Comparison of ENCODE assay signal across 14 cellular contexts in the genomic region with DNA sequence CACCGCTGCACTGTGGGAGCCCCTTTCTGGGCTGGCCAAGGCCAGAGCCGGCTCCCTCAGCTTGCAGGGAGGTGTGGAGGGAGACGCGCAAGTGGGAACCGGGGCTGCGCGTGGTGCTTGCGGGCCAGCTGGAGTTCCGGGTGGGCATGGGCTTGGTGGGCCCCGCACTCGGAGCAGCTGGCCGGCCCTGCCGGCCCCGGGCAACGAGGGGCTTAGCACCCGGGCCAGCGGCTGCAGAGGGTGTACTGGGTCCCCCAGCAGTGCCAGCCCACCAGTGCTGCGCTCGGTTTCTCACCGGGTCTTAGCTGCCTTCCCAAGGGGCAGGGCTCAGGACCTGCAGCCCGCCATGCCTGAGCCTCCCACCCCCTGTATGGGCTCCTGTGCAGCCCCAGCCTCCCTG. TPM values are rescaled to one million over a fixed set of nuclear protein-coding genes. Genes with fewer than 3 reads are reported as not detected.
A peak's percentile ranks its signal among the peaks of the same experiment; 100 is the strongest.
DNase-seq lines count a peak whose midpoint lies in the region; ATAC-seq and TF ChIP-seq lines count a peak whose summit lies in the region.
"Not testable (repeated sequence)": the region's sequence is repeated elsewhere in the genome, so short reads cannot be mapped to it uniquely, and the experiment has no call there.
"Had no signal": no experiment of that assay in that cellular context is flagged by ENCODE, and none has a peak within 500 bp of the region (broad histone marks: within the 10 kb centered on the region; RNA-seq: fewer than 3 reads in every experiment).

No MANE protein-coding gene starts in this region.

- not testable (repeated sequence) for H4K12ac ChIP-seq in trophoblast cell (ENCODE audit: low read depth, low read length)

- not testable (repeated sequence) for H3K27me3 ChIP-seq in Caco-2 (replicated peaks; ENCODE audit: control insufficient read depth, insufficient read depth, low read length); HCT116 (ENCODE audit: insufficient read depth, low read length); PC-9 (ENCODE audit: insufficient read depth, low read depth); breast epithelium; mesenchymal stem cell (ENCODE audit: control insufficient read depth in 1 of 2, insufficient read depth in 1 of 2, low read length in 2 of 2); trophoblast cell (ENCODE audit: insufficient read depth, low read length)

- not testable (repeated sequence) for ATAC-seq in HCT116

- H3K23ac ChIP-seq in mesenchymal stem cell (ENCODE audit: low read length in 2 of 2); trophoblast cell (ENCODE audit: low read length): not testable (repeated sequence)

- H2AK5ac ChIP-seq in mesenchymal stem cell (ENCODE audit: low read length, severe bottlenecking); trophoblast cell (ENCODE audit: low read length): not testable (repeated sequence)

- peaks cover 39% of the 10 kb centered on the region for H3K79me2 ChIP-seq in HCT116 (ENCODE audit: insufficient read depth, low read length)
- H3K79me2 ChIP-seq in PC-9 (ENCODE audit: low read depth); trophoblast cell (ENCODE audit: control insufficient read depth, insufficient read depth, low read length, poor library complexity): not testable (repeated sequence)

- H3K4me1 Mint-ChIP-seq in Caco-2 (ENCODE audit: low read depth, unreplicated experiment) = peaks cover 22% of the 10 kb centered on the region
- peaks cover 29% of the 10 kb centered on the region for H3K4me1 Mint-ChIP-seq in Calu3 (ENCODE audit: low read depth, unreplicated experiment)

- TF ChIP-seq POLR2A in HCT116 (IDR thresholded peaks at IDR 0.05; ENCODE audit: borderline replicate concordance, extremely low read depth, insufficient read depth, insufficient read length); breast epithelium (IDR thresholded peaks at IDR 0.05): not testable (repeated sequence)

- not testable (repeated sequence) for H3K4ac ChIP-seq in mesenchymal stem cell (ENCODE audit: low read depth in 1 of 2, low read length in 2 of 2); trophoblast cell (ENCODE audit: low read depth, low read length)

- H3K27ac ChIP-seq in HCT116 (ENCODE audit: low read depth, low read length) (peak overlapping the region; percentile 51; the same call in 1 of the 2 replicates), PC-9 (peak overlapping the region; percentile 73), breast epithelium (peak overlapping the region; percentile 58 to 69)
- H3K27ac ChIP-seq in mesenchymal stem cell (ENCODE audit: low read length, poor library complexity, severe bottlenecking); trophoblast cell (ENCODE audit: low read depth, low read length): not testable (repeated sequence)

- H3K36me3 Mint-ChIP-seq in Caco-2 (ENCODE audit: insufficient read depth, unreplicated experiment) (peaks cover 12% of the 10 kb centered on the region), Calu3 (ENCODE audit: insufficient read depth, unreplicated experiment) (peaks cover 28% of the 10 kb centered on the region)

- H2BK5ac ChIP-seq in mesenchymal stem cell (ENCODE audit: low read depth, low read length, poor library complexity, severe bottlenecking) = not testable (repeated sequence)
- H2BK5ac ChIP-seq in trophoblast cell (ENCODE audit: low read depth, low read length, poor library complexity) = peak overlapping the region; percentile 26

- not testable (repeated sequence) for H3K9me3 Mint-ChIP-seq in Caco-2 (ENCODE audit: unreplicated experiment); Calu3 (ENCODE audit: low read depth, unreplicated experiment)

- not testable (repeated sequence) for H4K20me1 ChIP-seq in HCT116 (ENCODE audit: insufficient read depth); PC-9 (ENCODE audit: insufficient read depth)

- not testable (repeated sequence) for H3K4me3 Mint-ChIP-seq in Caco-2 (ENCODE audit: unreplicated experiment)
- H3K4me3 Mint-ChIP-seq in Calu3 (ENCODE audit: low read depth, unreplicated experiment) = peak overlapping the region; percentile 47

- H3K36me3 ChIP-seq in Caco-2 (ENCODE audit: control insufficient read depth, insufficient read depth, low read length); HCT116 (ENCODE audit: control insufficient read depth in 1 of 2, insufficient read depth in 2 of 2, low read length in 2 of 2); PC-9 (ENCODE audit: low read depth); breast epithelium; mesenchymal stem cell (ENCODE audit: control insufficient read depth in 1 of 2, insufficient read depth in 2 of 2, low read depth in 1 of 2, low read length in 2 of 2); trophoblast cell (ENCODE audit: control insufficient read depth in 1 of 2, insufficient read depth in 2 of 2, low read length in 2 of 2): not testable (repeated sequence)

- DNase-seq in Caco-2; Calu3; HCT116 (ENCODE audit: low read depth, low spot score); PC-9; breast epithelium (ENCODE audit: low spot score in 2 of 2); mesenchymal stem cell; trophoblast cell: not testable (repeated sequence)
- peak; percentile 29 for DNase-seq in ureter (ENCODE audit: low spot score)

- H4K8ac ChIP-seq in mesenchymal stem cell (ENCODE audit: low read length); trophoblast cell (ENCODE audit: low read depth, low read length): not testable (repeated sequence)

- H4K91ac ChIP-seq in mesenchymal stem cell (ENCODE audit: low read length) = peak overlapping the region; percentile 39
- H4K91ac ChIP-seq in trophoblast cell (ENCODE audit: low read depth, low read length) = peak overlapping the region; percentile 22

- peaks cover 31% of the 10 kb centered on the region for H3K4me1 ChIP-seq in Caco-2
- H3K4me1 ChIP-seq in HCT116 (ENCODE audit: control insufficient read depth in 1 of 2, insufficient read depth in 2 of 2, low read length in 2 of 2) = peaks cover 2 to 27% of the 10 kb centered on the region in 2 experiments; a peak in 3 of 4 replicates
- peaks cover 27% of the 10 kb centered on the region for H3K4me1 ChIP-seq in PC-9 (replicated peaks; ENCODE audit: insufficient read depth)
- not testable (repeated sequence) for H3K4me1 ChIP-seq in breast epithelium; mesenchymal stem cell (ENCODE audit: control insufficient read depth, insufficient read depth, low read depth, low read length); trophoblast cell (ENCODE audit: control insufficient read depth in 1 of 2, insufficient read depth in 2 of 2, low read length in 2 of 2)

- TF ChIP-seq CTCF in Caco-2 (IDR thresholded peaks at IDR 0.05; ENCODE audit: insufficient read depth in 1 of 2, low read depth in 1 of 2, low read length in 1 of 2, severe bottlenecking in 1 of 2, unreplicated experiment in 1 of 2); Calu3 (IDR thresholded peaks at IDR 0.05; ENCODE audit: unreplicated experiment); HCT116 (IDR thresholded peaks at IDR 0.05 in 2 of 3, conservative IDR thresholded peaks at IDR 0.05 in 1 of 3; ENCODE audit: borderline replicate concordance in 1 of 3, insufficient read depth in 1 of 3, low read depth in 2 of 3, low read length in 2 of 3); PC-9 (conservative IDR thresholded peaks at IDR 0.05); breast epithelium (IDR thresholded peaks at IDR 0.05): not testable (repeated sequence)

- H3K27me3 Mint-ChIP-seq in Caco-2 (ENCODE audit: insufficient read depth, unreplicated experiment); Calu3 (ENCODE audit: unreplicated experiment): not testable (repeated sequence)

- not testable (repeated sequence) for H3K79me1 ChIP-seq in mesenchymal stem cell (replicated peaks; ENCODE audit: low read length, poor library complexity, severe bottlenecking); trophoblast cell (ENCODE audit: low read length)

- WGBS in mesenchymal stem cell = 96% methylated on average over 21 of the region's 21 CpGs
- WGBS in trophoblast cell (ENCODE audit: extremely low coverage, insufficient coverage, insufficient read length) = no CpG with 5 or more reads among the region's 21 CpGs

- not testable (repeated sequence) for H2BK120ac ChIP-seq in mesenchymal stem cell (ENCODE audit: low read depth, low read length); trophoblast cell (ENCODE audit: insufficient read depth, low read length, poor library complexity)

- RAD21 ChIA-PET in HCT116 (lab: Charles Lee; ENCODE audit: low non-redundant PET in 1 of 2, low total read pairs in 2 of 2, uncharacterized antibody in 2 of 2, unreplicated experiment in 2 of 2) = not testable (repeated sequence)

- H3K4me2 ChIP-seq in HCT116 (ENCODE audit: low read length) = peak overlapping the region; percentile 48
- peak overlapping the region; percentile 67 for H3K4me2 ChIP-seq in PC-9
- H3K4me2 ChIP-seq in mesenchymal stem cell (ENCODE audit: low read length, poor library complexity, severe bottlenecking); trophoblast cell (ENCODE audit: low read length): not testable (repeated sequence)

- H3F3A ChIP-seq in PC-9 (ENCODE audit: insufficient read depth, low read depth) = peaks cover 26% of the 10 kb centered on the region; the same call in 1 of the 2 replicates

- H3K14ac ChIP-seq in mesenchymal stem cell (ENCODE audit: low read length in 2 of 2); trophoblast cell (ENCODE audit: low read length): not testable (repeated sequence)

- H3K9ac ChIP-seq in HCT116 (ENCODE audit: low read length); mesenchymal stem cell (ENCODE audit: low read length); trophoblast cell (ENCODE audit: low read length): not testable (repeated sequence)

- H3K18ac ChIP-seq in mesenchymal stem cell (ENCODE audit: low read depth in 1 of 2, low read length in 2 of 2); trophoblast cell (ENCODE audit: low read length): not testable (repeated sequence)

- H2BK15ac ChIP-seq in mesenchymal stem cell (ENCODE audit: low read depth, poor library complexity, severe bottlenecking) = not testable (repeated sequence)

- peak overlapping the region; percentile 71 for H3K27ac Mint-ChIP-seq in Caco-2 (ENCODE audit: unreplicated experiment)
- H3K27ac Mint-ChIP-seq in Calu3 (ENCODE audit: unreplicated experiment) = peak overlapping the region; percentile 55

- intact Hi-C loops in Caco-2 (cut with micrococcal nuclease; ENCODE audit: unreplicated experiment); Calu3 (cut with micrococcal nuclease; ENCODE audit: unreplicated experiment); HCT116 (cut with micrococcal nuclease); PC-9 (cut with micrococcal nuclease; ENCODE audit: unreplicated experiment); breast epithelium (cut with DNase I; ENCODE audit: low total_unique reads): not testable (repeated sequence)

- not testable (repeated sequence) for H3K9me2 ChIP-seq in HCT116 (ENCODE audit: insufficient read depth); PC-9 (ENCODE audit: insufficient read depth)

- POLR2A ChIA-PET in Caco-2 (lab: Charles Lee) (interaction anchor here (0.6 kb wide), 1 partner anchor 123 kb away, joined by 3 read pairs; no protein-coding TSS in a partner anchor), PC-9 (lab: Charles Lee; ENCODE audit: unreplicated experiment) (interaction anchor here (0.6 kb wide), 1 partner anchor 66 kb away, joined by 4 read pairs; no protein-coding TSS in a partner anchor)
- POLR2A ChIA-PET in HCT116 (lab: Charles Lee) = not testable (repeated sequence)

- H3K4me3 ChIP-seq in Caco-2 (ENCODE audit: low read depth, low read length); breast epithelium; mesenchymal stem cell (ENCODE audit: insufficient read depth in 1 of 2, low read depth in 1 of 2, low read length in 2 of 2); trophoblast cell (ENCODE audit: low read depth, low read length): not testable (repeated sequence)
- H3K4me3 ChIP-seq in HCT116 (replicated peaks in 1 of 2; ENCODE audit: low read depth in 1 of 2, low read length in 2 of 2) (0 out of 4 replicates have a peak overlapping the region, but pooled peaks of 1 of the 2 experiments have one; percentile 18), PC-9 (peak overlapping the region; percentile 31; the same call in 1 of the 2 replicates)

- CTCF ChIA-PET in Caco-2 (lab: Charles Lee) = interaction anchor here (0.6 kb wide), 1 partner anchor 169 kb away, joined by 5 read pairs; no protein-coding TSS in a partner anchor
- CTCF ChIA-PET in Calu3 (lab: Charles Lee); HCT116 (lab: Charles Lee); PC-9 (lab: Charles Lee): not testable (repeated sequence)

- not testable (repeated sequence) for H2BK12ac ChIP-seq in mesenchymal stem cell (ENCODE audit: low read length in 2 of 2); trophoblast cell (ENCODE audit: low read length)

- H2AFZ ChIP-seq in HCT116 (ENCODE audit: low read depth, low read length, poor library complexity, severe bottlenecking); PC-9; mesenchymal stem cell (ENCODE audit: low read depth, low read length); trophoblast cell (ENCODE audit: insufficient read depth, low read length, poor library complexity): not testable (repeated sequence)

- TF ChIP-seq RAD21 in HCT116 (IDR thresholded peaks at IDR 0.05; ENCODE audit: low read depth) = not testable (repeated sequence)

- not testable (repeated sequence) for H3K9me3 ChIP-seq in Caco-2; HCT116 (ENCODE audit: control insufficient read depth in 1 of 2, insufficient read depth in 1 of 2, low read depth in 1 of 2, low read length in 2 of 2); PC-9 (ENCODE audit: insufficient read depth, low read depth); breast epithelium; mesenchymal stem cell (ENCODE audit: control insufficient read depth, low read length); trophoblast cell (ENCODE audit: insufficient read depth, low read depth, low read length)

- not testable (repeated sequence) for BruUV-seq in Caco-2 (replicated peaks; lab: Mats Ljungman, UMichigan); Calu3 (replicated peaks; lab: Mats Ljungman, UMichigan); HCT116 (replicated peaks; lab: Mats Ljungman, UMichigan); PC-9 (replicated peaks; lab: Mats Ljungman, UMichigan)

RNA-seq across cellular contexts. Expression of a gene that starts 47.9 kb away (rescaled TPM):
- 0.46 and 0.79 TPM in 2 replicates for total RNA-seq in Caco-2 (2022)
- total RNA-seq in Calu3 (2022) = 12.7 and 14.4 TPM in 2 replicates
- total RNA-seq in HCT116 (2021; ENCODE audit: unreplicated experiment) = 10.6 TPM
- 8.5 and 9.6 TPM in 2 replicates for polyA plus RNA-seq in HCT116 (2012)
- total RNA-seq in PC-9 (2021) = 6.5 and 8.7 TPM in 2 replicates
- total RNA-seq in breast epithelium = under 1 TPM in 1 of 3 donors, not detected in 2; 0.32 TPM
- polyA plus RNA-seq in mesenchymal stem cell (2013, experiment 1 of 2) = 0.06 TPM
- polyA plus RNA-seq in mesenchymal stem cell (2013, experiment 2 of 2) = 0.05 TPM
- polyA plus RNA-seq in trophoblast cell (2013) = 0.15 TPM in 1 of 2 replicates, not detected in the other
- not detected for total RNA-seq in ureter
- total RNA-seq: CD4-positive, alpha-beta T cell; CD8-positive, alpha-beta memory T cell; Daoy; G401 had no signal
- polyA plus RNA-seq: CD4-positive, alpha-beta memory T cell; CD4-positive, CD25-positive, alpha-beta regulatory T cell; CD8-positive, alpha-beta memory T cell had no signal
